Comparison of ENCODE assay signal across 13 cellular contexts in genomic region chr12:121238086-121238485, GRCh38. TPM values are rescaled to one million over a fixed set of nuclear protein-coding genes. Genes with fewer than 3 reads are reported as not detected.
DNase-seq lines count a peak whose midpoint lies in the region; ATAC-seq and TF ChIP-seq lines count a peak whose summit lies in the region.
"Had no signal": no experiment of that assay in that cellular context is flagged by ENCODE, and none has a peak within 500 bp of the region (broad histone marks: within the 10 kb centered on the region; RNA-seq: fewer than 3 reads in every experiment).

No MANE protein-coding gene starts in this region.

- CTCF ChIA-PET in CD8-positive, alpha-beta memory T cell (lab: Charles Lee), result interaction anchor here (1.0 to 2.1 kb wide), 3 partner anchors 14 to 266 kb away, joined by 3 to 12 read pairs (median 4); no protein-coding TSS in a partner anchor
- CTCF ChIA-PET in activated B cell treated with CpG ODN at 0.5 μM for 24 hours (lab: Charles Lee), result no interaction called here

- ATAC-seq in activated B cell treated with CpG ODN at 0.5 μM for 24 hours (ENCODE audit: low read depth), result no peak
- no peak for ATAC-seq in naive B cell (ENCODE audit: low read depth in 2 of 2)

- TF ChIP-seq CTCF in activated B cell treated with CpG ODN at 0.5 μM for 24 hours (IDR thresholded peaks at IDR 0.05), result no peak
- no peak for TF ChIP-seq CTCF in vagina (IDR thresholded peaks at IDR 0.05)
- TF ChIP-seq CTCF in colonic mucosa (IDR thresholded peaks at IDR 0.05), result no peak

- H3K27me3 ChIP-seq in CD8-positive, alpha-beta memory T cell (ENCODE audit: insufficient read depth, low read length, poor library complexity, severe bottlenecking), result no peaks in the 10 kb centered on the region
- H3K27me3 ChIP-seq in vagina, result no peaks in the 10 kb centered on the region
- H3K27me3 ChIP-seq in colonic mucosa, result no peaks in the 10 kb centered on the region

- no peak overlapping the region for H3K9ac ChIP-seq in colonic mucosa (ENCODE audit: low read depth in 2 of 2, low read length in 2 of 2)
- H3K9ac ChIP-seq: SK-N-SH had no signal

- no peak overlapping the region for H3K27ac ChIP-seq in CD8-positive, alpha-beta memory T cell (ENCODE audit: low read depth, low read length)
- H3K27ac ChIP-seq in vagina, result no peak overlapping the region
- no peak overlapping the region for H3K27ac ChIP-seq in colonic mucosa
- H3K27ac ChIP-seq: left ventricle myocardium inferior had no signal

- H3K27me3 Mint-ChIP-seq in CD8-positive, alpha-beta memory T cell, result no peaks in the 10 kb centered on the region
- H3K27me3 Mint-ChIP-seq in activated B cell treated with CpG ODN at 0.5 μM for 24 hours, result no peaks in the 10 kb centered on the region
- no peaks in the 10 kb centered on the region for H3K27me3 Mint-ChIP-seq in naive B cell

- no peak overlapping the region for H3K4me3 Mint-ChIP-seq in CD8-positive, alpha-beta memory T cell
- H3K4me3 Mint-ChIP-seq in activated B cell treated with CpG ODN at 0.5 μM for 24 hours (no peak overlapping the region), naive B cell (peak overlapping the region in 1 of 8 donors; percentile 79)

- H3K9me3 Mint-ChIP-seq in CD8-positive, alpha-beta memory T cell, result no peaks in the 10 kb centered on the region
- H3K9me3 Mint-ChIP-seq in activated B cell treated with CpG ODN at 0.5 μM for 24 hours (no peaks in the 10 kb centered on the region), naive B cell (no peaks in the 10 kb centered on the region)

- TF ChIP-seq POLR2A in vagina (IDR thresholded peaks at IDR 0.05), result no peak

- H3K36me3 Mint-ChIP-seq in CD8-positive, alpha-beta memory T cell, result peaks cover 0 to 37% (median 5%) of the 10 kb centered on the region in 3 donors
- H3K36me3 Mint-ChIP-seq in activated B cell treated with CpG ODN at 0.5 μM for 24 hours (ENCODE audit: low read depth), result peaks cover 29% of the 10 kb centered on the region
- no peaks in the 10 kb centered on the region for H3K36me3 Mint-ChIP-seq in naive B cell

- intact Hi-C loops in activated B cell treated with CpG ODN at 0.5 μM for 24 hours (cut with micrococcal nuclease), result no loop called here
- intact Hi-C loops in vagina (cut with DNase I), result no loop called here
- intact Hi-C loops in colonic mucosa (cut with DNase I), result no loop called here

- no peak overlapping the region for H3K4me3 ChIP-seq in CD8-positive, alpha-beta memory T cell (ENCODE audit: low read length)
- no peak overlapping the region for H3K4me3 ChIP-seq in vagina
- H3K4me3 ChIP-seq in colonic mucosa, result no peak overlapping the region
- H3K4me3 ChIP-seq: left ventricle myocardium inferior, skin epidermis had no signal

- POLR2A ChIA-PET in CD8-positive, alpha-beta memory T cell (lab: Charles Lee), result interaction anchor here (3.9 kb wide), 1 partner anchor 14 kb away, joined by 14 read pairs; no protein-coding TSS in a partner anchor
- POLR2A ChIA-PET in activated B cell treated with CpG ODN at 0.5 μM for 24 hours (lab: Charles Lee), result interaction anchor here (0.5 to 2.8 kb wide), 2 partner anchors 8 to 11 kb away, joined by 3 to 9 read pairs; no protein-coding TSS in a partner anchor

- DNase-seq in DMS53 (lab: John Stamatoyannopoulos, UW) (peak; percentile 54), DMS53 treated with DMSO at 0.1 percent for 48 hours (lab: John Stamatoyannopoulos, UW; ENCODE audit: unreplicated experiment) (no peak), activated B cell treated with CpG ODN at 0.5 μM for 24 hours (no peak), naive B cell (no peak), vagina (ENCODE audit: extremely low spot score in 2 of 2) (no peak), colonic mucosa (no peak)
- DNase-seq in CD8-positive, alpha-beta memory T cell, result no peak
- no peak for DNase-seq in effector CD8-positive, alpha-beta T cell (lab: John Stamatoyannopoulos, UW)
- DNase-seq: activated CD4-positive, CD25-positive, alpha-beta regulatory T cell; activated T-cell treated with anti-CD3 and anti-CD28 coated beads, Interleukin-2, amount 50 U/mL, for 1 hour; left ventricle myocardium inferior had no signal

- no peaks in the 10 kb centered on the region for H3K9me3 ChIP-seq in CD8-positive, alpha-beta memory T cell (ENCODE audit: low read length)
- H3K9me3 ChIP-seq in vagina, result no peaks in the 10 kb centered on the region
- no peaks in the 10 kb centered on the region for H3K9me3 ChIP-seq in colonic mucosa
- H3K9me3 ChIP-seq: left ventricle myocardium inferior, SK-N-SH had no signal

- H3K27ac Mint-ChIP-seq in CD8-positive, alpha-beta memory T cell, result peak overlapping the region; percentile 53 to 100 (median 98)
- H3K27ac Mint-ChIP-seq in activated B cell treated with CpG ODN at 0.5 μM for 24 hours (peak overlapping the region; percentile 4), naive B cell (peak overlapping the region in 5 of 6 donors; percentile 39 to 96 (median 93))

- peaks cover 31 to 46% (median 33%) of the 10 kb centered on the region in 3 donors for H3K4me1 Mint-ChIP-seq in CD8-positive, alpha-beta memory T cell
- H3K4me1 Mint-ChIP-seq in activated B cell treated with CpG ODN at 0.5 μM for 24 hours, result peaks cover 30% of the 10 kb centered on the region
- H3K4me1 Mint-ChIP-seq in naive B cell, result peaks cover 19 to 28% (median 22%) of the 10 kb centered on the region in 3 donors

- H3K36me3 ChIP-seq in CD8-positive, alpha-beta memory T cell (ENCODE audit: insufficient read depth, low read length), result peaks cover under 1% of the 10 kb centered on the region
- H3K36me3 ChIP-seq in vagina (no peaks in the 10 kb centered on the region), colonic mucosa (peaks cover 9% of the 10 kb centered on the region)

- peaks cover 37% of the 10 kb centered on the region for H3K4me1 ChIP-seq in CD8-positive, alpha-beta memory T cell (ENCODE audit: insufficient read depth, low read length)
- H3K4me1 ChIP-seq in vagina (peaks cover 24% of the 10 kb centered on the region), colonic mucosa (no peaks in the 10 kb centered on the region)

RNA-seq across cellular contexts. Expression of gene P2RX4, which starts 28.2 kb away (rescaled TPM):
- 10 to 100 TPM; 39.2 to 40.3 TPM for total RNA-seq in CD8-positive, alpha-beta memory T cell
- polyA plus RNA-seq in CD8-positive, alpha-beta memory T cell, result 27.0 TPM
- total RNA-seq in activated B cell treated with CpG ODN at 0.5 μM for 24 hours (17.0 and 19.5 TPM in 2 replicates), vagina (26.5 TPM), colonic mucosa (100 to 1,000 TPM in 1 of 2 donors, 10 to 100 TPM in 1; 82.2 to 123 TPM)
- polyA plus RNA-seq in naive B cell (ENCODE audit: low read depth in 6 of 6), result 10 to 100 TPM; 11.2 to 23.3 (median 15.6) TPM

RNA-seq across cellular contexts. Expression of gene CAMKK2, which starts 58.4 kb away (rescaled TPM):
- total RNA-seq in CD8-positive, alpha-beta memory T cell, result 10 to 100 TPM; 35.9 to 37.5 TPM
- polyA plus RNA-seq in CD8-positive, alpha-beta memory T cell, result 17.0 TPM
- 19.3 and 20.5 TPM in 2 replicates for total RNA-seq in activated B cell treated with CpG ODN at 0.5 μM for 24 hours
- polyA plus RNA-seq in naive B cell (ENCODE audit: low read depth in 6 of 6), result 10 to 100 TPM in 1 of 6 donors, 1 to 10 TPM in 5; 5.3 to 12.0 (median 8.3) TPM
- total RNA-seq in vagina, result 32.7 TPM
- 10 to 100 TPM; 34.3 to 44.0 TPM for total RNA-seq in colonic mucosa

Comparison
In these comparisons a context has a peak if more than half of its experiments do, and no peak if none do; other contexts are left out.
1. H3K27ac Mint-ChIP-seq: peak in every context shown above with its lines; median percentile 98 in CD8-positive, alpha-beta memory T cell; 93 in naive B cell; 4 in activated B cell treated with CpG ODN at 0.5 μM for 24 hours.